In the genomic region with DNA sequence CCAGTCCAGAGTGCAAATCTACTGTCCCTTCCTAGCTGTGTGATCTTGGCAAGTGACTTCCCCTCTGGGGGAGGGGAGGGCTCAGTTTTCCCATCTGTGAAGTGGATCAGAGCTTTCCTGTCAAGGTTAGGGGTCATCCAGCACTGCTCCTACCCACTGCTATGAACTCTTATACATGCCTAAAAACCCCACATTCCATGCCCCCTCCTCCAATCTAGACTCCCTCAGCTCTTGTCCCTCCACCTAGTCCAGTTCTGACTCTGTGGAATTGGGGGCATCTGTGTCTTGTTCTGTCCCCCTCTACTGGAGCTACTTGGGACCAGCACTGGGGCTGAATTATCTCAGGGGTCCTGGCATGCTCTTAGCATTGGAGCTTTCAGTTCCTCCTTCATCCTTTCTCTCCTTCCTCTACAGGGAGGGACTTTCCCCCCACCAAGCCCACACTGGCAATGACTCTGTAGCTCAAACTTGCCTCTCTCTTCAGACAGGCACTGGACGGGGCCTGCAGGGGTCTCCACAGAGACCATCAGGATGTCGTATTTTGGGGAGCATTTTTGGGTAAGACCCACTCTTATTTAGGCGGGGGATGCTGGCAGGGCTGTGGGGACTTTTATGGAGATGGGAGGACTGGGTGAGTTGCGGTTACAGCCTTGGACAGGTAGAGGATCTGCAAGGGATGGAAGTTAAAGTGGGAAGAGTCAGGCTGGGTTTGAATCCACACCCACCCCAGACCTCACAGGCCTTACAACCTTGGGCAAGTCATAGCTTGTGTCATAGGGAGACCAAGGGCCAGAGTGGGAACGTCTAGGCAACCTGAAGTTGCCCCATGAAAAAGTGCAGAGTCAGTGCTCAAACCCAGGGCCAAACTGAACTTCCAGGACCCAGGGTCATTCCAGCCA, we compare ENCODE assay signal across 8 cellular contexts. TPM values are rescaled to one million over a fixed set of nuclear protein-coding genes. Genes with fewer than 3 reads are reported as not detected.
DNase-seq lines count a peak whose midpoint lies in the region; ATAC-seq lines count a peak whose summit lies in the region.

No MANE protein-coding gene starts in this region.

- ATAC-seq in GM18870 (IDR thresholded peaks at IDR 0.05; ENCODE audit: unreplicated experiment) (peak; percentile 60), HG03175 (IDR thresholded peaks at IDR 0.05; ENCODE audit: unreplicated experiment) (peak; percentile 50), HG03469 (IDR thresholded peaks at IDR 0.05; ENCODE audit: unreplicated experiment) (no peak), GM18519 (IDR thresholded peaks at IDR 0.05; ENCODE audit: low FRiP score, unreplicated experiment) (no peak), HG03439 (IDR thresholded peaks at IDR 0.05; ENCODE audit: unreplicated experiment) (no peak)

- H3K9me3 Mint-ChIP-seq in activated naive CD8-positive, alpha-beta T cell treated with anti-CD3 and anti-CD28 coated beads for 36 hours = no peaks in the 10 kb centered on the region

- no peaks in the 10 kb centered on the region for H3K27me3 Mint-ChIP-seq in activated naive CD8-positive, alpha-beta T cell treated with anti-CD3 and anti-CD28 coated beads for 36 hours

- peak overlapping the region; percentile 80 for H3K27ac Mint-ChIP-seq in activated naive CD8-positive, alpha-beta T cell treated with anti-CD3 and anti-CD28 coated beads for 36 hours

- peak; percentile 57 for DNase-seq in Ammon's horn (ENCODE audit: low spot score)
- no peak for DNase-seq in activated naive CD8-positive, alpha-beta T cell treated with anti-CD3 and anti-CD28 coated beads for 36 hours
- no peak for DNase-seq in activated CD4-positive, alpha-beta T cell treated with anti-CD3 and anti-CD28 coated beads, Interleukin-2, amount 50 U/mL, for 1 hour

- peaks cover 40% of the 10 kb centered on the region for H3K36me3 Mint-ChIP-seq in activated naive CD8-positive, alpha-beta T cell treated with anti-CD3 and anti-CD28 coated beads for 36 hours

- H3K4me3 Mint-ChIP-seq in activated naive CD8-positive, alpha-beta T cell treated with anti-CD3 and anti-CD28 coated beads for 36 hours = no peak overlapping the region

- H3K4me1 Mint-ChIP-seq in activated naive CD8-positive, alpha-beta T cell treated with anti-CD3 and anti-CD28 coated beads for 36 hours = peaks cover 53% of the 10 kb centered on the region

RNA-seq across cellular contexts. Expression of a gene that starts 3.6 kb away (rescaled TPM):
- total RNA-seq in activated naive CD8-positive, alpha-beta T cell treated with anti-CD3 and anti-CD28 coated beads for 36 hours = 10 to 100 TPM; 35.8 to 38.7 TPM

RNA-seq across cellular contexts. Expression of a gene that starts 35.6 kb away (rescaled TPM):
- 10 to 100 TPM; 61.0 to 62.2 TPM for total RNA-seq in activated naive CD8-positive, alpha-beta T cell treated with anti-CD3 and anti-CD28 coated beads for 36 hours

RNA-seq across cellular contexts. Expression of a gene that starts 40.1 kb away (rescaled TPM):
- not detected for total RNA-seq in activated naive CD8-positive, alpha-beta T cell treated with anti-CD3 and anti-CD28 coated beads for 36 hours

Comparison
In these comparisons a context has a peak if more than half of its experiments do, and no peak if none do; other contexts are left out.
1. ATAC-seq: peak in GM18870 (single experiment) and HG03175 (single experiment); none in HG03469 (single experiment), GM18519 (single experiment) and HG03439 (single experiment).